ENCODE assay signal across 24 cellular contexts in the genomic region with DNA sequence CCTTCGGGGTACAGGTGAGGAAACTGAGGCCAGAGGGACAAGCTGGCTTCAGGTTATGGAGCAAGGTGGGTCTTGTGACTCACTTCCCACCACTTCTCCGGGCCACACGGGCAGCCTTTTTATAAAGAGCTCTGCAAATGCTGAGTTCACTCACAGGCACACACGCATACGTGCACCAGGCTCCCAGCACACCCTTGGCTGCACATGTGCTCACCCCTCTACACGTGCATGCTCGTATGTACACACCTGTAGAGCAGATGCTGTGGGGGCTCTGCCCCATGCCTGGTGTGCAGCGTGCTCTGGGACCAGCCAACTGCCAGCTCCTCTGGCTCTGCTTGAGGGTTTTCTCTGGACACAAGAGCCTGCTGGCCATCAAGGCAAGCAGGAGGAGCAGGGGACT. TPM values are rescaled to one million over a fixed set of nuclear protein-coding genes. Genes with fewer than 3 reads are reported as not detected.
"Had no signal": no experiment of that assay in that cellular context is flagged by ENCODE, and none has a peak within 500 bp of the region (broad histone marks: within the 10 kb centered on the region; RNA-seq: fewer than 3 reads in every experiment).

No MANE protein-coding gene starts in this region.

- FAIRE-seq: RCC 7860 had no signal

- H3K27ac Mint-ChIP-seq: T-helper 17 cell had no signal

- ATAC-seq: SK-N-SH treated with all-trans-retinoic acid at 6 μM for 48 hours, T-helper 17 cell had no signal

- DNase-seq: IMR-90, Karpas-422, KG1, MM.1S, NCI-H1092 treated with DMSO at 0.1 percent for 48 hours, NCI-H1436, NCI-H187, NCI-H2029, NCI-H2081 treated with DMSO at 0.1 percent for 48 hours, NCI-H2171, NCI-H226, NCI-H446, NCI-H510A, NCI-H524 treated with DMSO at 0.1 percent for 48 hours, NCI-H69, NCI-H774, OCI-M1, RPMI8226, SHP77, T-helper 1 cell, T-helper 17 cell had no signal

- H3K4me3 Mint-ChIP-seq: T-helper 17 cell had no signal

- H3K27ac ChIP-seq: HL-60 had no signal

RNA-seq across cellular contexts. Expression of gene VSTM2L, which starts 29.1 kb away (rescaled TPM):
- total RNA-seq: T-helper 17 cell had no signal
